1 cellular context compared by ENCODE assay signal in genomic region chr12:8991371-8992085, GRCh38.
TF ChIP-seq lines count a peak whose summit lies in the region.

No MANE protein-coding gene starts in this region.

TF ChIP-seq in WTC11, 78 proteins besides CTCF, POLR2A, EP300 and RAD21:
- no peak for TF ChIP-seq RELA (CRISPR knock-in tag; IDR thresholded peaks at IDR 0.05; ENCODE audit: borderline replicate concordance)
- no peak for TF ChIP-seq ZNF532 (CRISPR knock-in tag; IDR thresholded peaks at IDR 0.05; ENCODE audit: borderline replicate concordance)
- no peak for TF ChIP-seq GRHL2 (CRISPR knock-in tag; IDR thresholded peaks at IDR 0.05; ENCODE audit: insufficient replicate concordance, severe bottlenecking)
- no peak for TF ChIP-seq E2F5 (CRISPR knock-in tag; IDR thresholded peaks at IDR 0.05)
- TF ChIP-seq NR2C2 (CRISPR knock-in tag; IDR thresholded peaks at IDR 0.05) = no peak
- no peak for TF ChIP-seq RORB (CRISPR knock-in tag; IDR thresholded peaks at IDR 0.05)
- TF ChIP-seq OVOL2 (CRISPR knock-in tag; IDR thresholded peaks at IDR 0.05; ENCODE audit: borderline replicate concordance) = no peak
- TF ChIP-seq, protein P1, sequence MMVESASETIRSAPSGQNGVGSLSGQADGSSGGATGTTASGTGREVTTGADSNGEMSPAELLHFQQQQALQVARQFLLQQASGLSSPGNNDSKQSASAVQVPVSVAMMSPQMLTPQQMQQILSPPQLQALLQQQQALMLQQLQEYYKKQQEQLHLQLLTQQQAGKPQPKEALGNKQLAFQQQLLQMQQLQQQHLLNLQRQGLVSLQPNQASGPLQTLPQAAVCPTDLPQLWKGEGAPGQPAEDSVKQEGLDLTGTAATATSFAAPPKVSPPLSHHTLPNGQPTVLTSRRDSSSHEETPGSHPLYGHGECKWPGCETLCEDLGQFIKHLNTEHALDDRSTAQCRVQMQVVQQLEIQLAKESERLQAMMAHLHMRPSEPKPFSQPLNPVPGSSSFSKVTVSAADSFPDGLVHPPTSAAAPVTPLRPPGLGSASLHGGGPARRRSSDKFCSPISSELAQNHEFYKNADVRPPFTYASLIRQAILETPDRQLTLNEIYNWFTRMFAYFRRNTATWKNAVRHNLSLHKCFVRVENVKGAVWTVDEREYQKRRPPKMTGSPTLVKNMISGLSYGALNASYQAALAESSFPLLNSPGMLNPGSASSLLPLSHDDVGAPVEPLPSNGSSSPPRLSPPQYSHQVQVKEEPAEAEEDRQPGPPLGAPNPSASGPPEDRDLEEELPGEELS (CRISPR knock-in tag; IDR thresholded peaks at IDR 0.05) = no peak
- TF ChIP-seq ZNF671 (CRISPR knock-in tag; IDR thresholded peaks at IDR 0.05) = no peak
- TF ChIP-seq ZNF423 (CRISPR knock-in tag; IDR thresholded peaks at IDR 0.05) = no peak
